In the genomic region with DNA sequence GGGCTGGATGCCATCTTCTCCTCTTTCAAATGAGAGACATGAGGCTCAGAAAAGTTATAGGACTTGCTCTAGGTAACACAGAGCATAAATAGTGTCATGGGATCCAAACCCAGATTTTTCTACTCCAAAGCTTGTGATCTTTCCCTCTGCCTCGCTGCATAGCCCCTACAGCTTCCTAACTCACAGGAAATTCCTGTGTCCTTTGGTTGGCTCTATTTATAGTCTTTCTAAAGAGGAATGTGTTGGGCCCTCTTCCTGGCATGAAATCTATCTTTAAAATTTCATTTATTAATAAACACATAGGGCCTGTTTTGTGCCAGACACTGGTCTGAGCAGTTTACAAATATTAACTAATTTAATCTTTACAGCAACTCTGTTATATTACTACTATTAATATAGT, we compare ENCODE assay signal across 31 cellular contexts. TPM values are rescaled to one million over a fixed set of nuclear protein-coding genes. Genes with fewer than 3 reads are reported as not detected.
DNase-seq lines count a peak whose midpoint lies in the region; ATAC-seq and TF ChIP-seq lines count a peak whose summit lies in the region.
"Had no signal": no experiment of that assay in that cellular context is flagged by ENCODE, and none has a peak within 500 bp of the region (broad histone marks: within the 10 kb centered on the region; RNA-seq: fewer than 3 reads in every experiment).

No MANE protein-coding gene starts in this region.

- H3K27me3 ChIP-seq in mesendoderm (ENCODE audit: insufficient read depth, low read length, poor library complexity) (no peaks in the 10 kb centered on the region), GM23248 (replicated peaks; ENCODE audit: insufficient read depth) (peaks cover 9% of the 10 kb centered on the region; the same call in 1 of the 2 replicates)

- intact Hi-C loops in left ventricle myocardium superior (cut with micrococcal nuclease) (no loop called here), Right ventricle myocardium inferior (cut with DNase I) (no loop called here)
- intact Hi-C loops in activated CD4-positive, alpha-beta T cell treated with anti-CD3 and anti-CD28 coated beads, Interleukin-2, amount 10 ng/mL, durations not matched to agents 24 days and 14 days (cut with micrococcal nuclease) = no loop called here

- H3K18ac ChIP-seq in mesendoderm (ENCODE audit: low read length) = peak overlapping the region; percentile 31

- H3K9ac ChIP-seq in mesendoderm (ENCODE audit: low read length) (no peak overlapping the region), GM23248 (no peak overlapping the region)

- no peak overlapping the region for H2AK5ac ChIP-seq in mesendoderm (ENCODE audit: low read length)

- H3K56ac ChIP-seq in mesendoderm (ENCODE audit: low read length) = no peak overlapping the region

- H3K27ac Mint-ChIP-seq in chondrocyte (ENCODE audit: unreplicated experiment) = peak overlapping the region; percentile 83
- H3K27ac Mint-ChIP-seq in activated CD4-positive, alpha-beta T cell treated with anti-CD3 and anti-CD28 coated beads, Interleukin-2, amount 10 ng/mL, durations not matched to agents 24 days and 14 days = no peak overlapping the region

- H3K79me2 ChIP-seq in mesendoderm (ENCODE audit: control insufficient read depth, insufficient read depth, low read length) (no peaks in the 10 kb centered on the region), GM23248 (ENCODE audit: insufficient read depth) (no peaks in the 10 kb centered on the region)

- H4K20me1 ChIP-seq in GM23248 (ENCODE audit: insufficient read depth) = no peaks in the 10 kb centered on the region

- H3K36me3 Mint-ChIP-seq in chondrocyte (ENCODE audit: low read depth) = no peaks in the 10 kb centered on the region
- no peaks in the 10 kb centered on the region for H3K36me3 Mint-ChIP-seq in activated CD4-positive, alpha-beta T cell treated with anti-CD3 and anti-CD28 coated beads, Interleukin-2, amount 10 ng/mL, durations not matched to agents 24 days and 14 days (ENCODE audit: low read depth)
- H3K36me3 Mint-ChIP-seq: CD4-positive, alpha-beta memory T cell had no signal

- H3K4me1 Mint-ChIP-seq in chondrocyte (ENCODE audit: low read depth) = peaks cover 24% of the 10 kb centered on the region
- peaks cover 2% of the 10 kb centered on the region for H3K4me1 Mint-ChIP-seq in activated CD4-positive, alpha-beta T cell treated with anti-CD3 and anti-CD28 coated beads, Interleukin-2, amount 10 ng/mL, durations not matched to agents 24 days and 14 days

- H3K36me3 ChIP-seq in mesendoderm (ENCODE audit: control insufficient read depth, insufficient read depth, low read length) (no peaks in the 10 kb centered on the region), GM23248 (ENCODE audit: low read depth) (no peaks in the 10 kb centered on the region)

- WGBS in mesendoderm (ENCODE audit: extremely low coverage, insufficient coverage, low lambda C conversion rate) = no CpG with 5 or more reads among the region's 1 CpG
- 38 to 64% methylated on average over 1 of the region's 1 CpG for WGBS in GM23248 (ENCODE audit: low coverage in 1 of 2, low lambda C conversion rate in 2 of 2, missing lambda C conversion rate in 2 of 2), 2 experiments

- no peaks in the 10 kb centered on the region for H3K9me3 Mint-ChIP-seq in chondrocyte (ENCODE audit: low read depth)
- H3K9me3 Mint-ChIP-seq in activated CD4-positive, alpha-beta T cell treated with anti-CD3 and anti-CD28 coated beads, Interleukin-2, amount 10 ng/mL, durations not matched to agents 24 days and 14 days = no peaks in the 10 kb centered on the region

- H3K4me3 Mint-ChIP-seq in chondrocyte (ENCODE audit: unreplicated experiment) = no peak overlapping the region
- no peak overlapping the region for H3K4me3 Mint-ChIP-seq in activated CD4-positive, alpha-beta T cell treated with anti-CD3 and anti-CD28 coated beads, Interleukin-2, amount 10 ng/mL, durations not matched to agents 24 days and 14 days
- H3K4me3 Mint-ChIP-seq: CD4-positive, alpha-beta memory T cell had no signal

- H4K5ac ChIP-seq in mesendoderm (ENCODE audit: low read length) = no peak overlapping the region

- no peaks in the 10 kb centered on the region for H3K9me3 ChIP-seq in GM23248 (ENCODE audit: low read depth)

- no peak overlapping the region for H2AFZ ChIP-seq in GM23248
- H2AFZ ChIP-seq: PC-9 had no signal

- H3K79me1 ChIP-seq in mesendoderm (ENCODE audit: low read length) = no peaks in the 10 kb centered on the region

- no peak overlapping the region for H2BK5ac ChIP-seq in mesendoderm (ENCODE audit: low read length)

- H3K23ac ChIP-seq in mesendoderm (ENCODE audit: low read length) = no peak overlapping the region

- H3K4ac ChIP-seq in mesendoderm (ENCODE audit: low read depth, low read length) = no peak overlapping the region

- H3K4me2 ChIP-seq in mesendoderm (ENCODE audit: low read length) = no peak overlapping the region
- no peak overlapping the region for H3K4me2 ChIP-seq in GM23248 (ENCODE audit: unreplicated experiment)
- H3K4me2 ChIP-seq: PC-9 had no signal

- H3K27ac ChIP-seq in mesendoderm (ENCODE audit: low read depth, low read length) (no peak overlapping the region), GM23248 (no peak overlapping the region)
- H3K27ac ChIP-seq: PC-9 had no signal

- ATAC-seq in left ventricle myocardium superior (peak; percentile 55), Right ventricle myocardium inferior (no peak)
- ATAC-seq: HepG2, K562 had no signal

- DNase-seq in left ventricle myocardium superior = no peak
- DNase-seq in Right ventricle myocardium inferior (ENCODE audit: missing footprints) = no peak
- no peak for DNase-seq in chondrocyte (ENCODE audit: low spot score)
- no peak for DNase-seq in mesendoderm
- DNase-seq in GM23248 = no peak
- no peak for DNase-seq in NCI-H748 (lab: John Stamatoyannopoulos, UW; ENCODE audit: unreplicated experiment)
- no peak for DNase-seq in activated CD4-positive, alpha-beta T cell treated with anti-CD3 and anti-CD28 coated beads, Interleukin-2, amount 10 ng/mL, durations not matched to agents 24 days and 14 days
- DNase-seq in KG1 (lab: John Stamatoyannopoulos, UW) = no peak
- DNase-seq: C1 segment of cervical spinal cord; CD4-positive, alpha-beta memory T cell; COR-L47; EL; GDM1; H7; MV-4-11; NCI-H1105 treated with DMSO at 0.1 percent for 48 hours; NCI-H146; NCI-H1930; NCI-H2107; NCI-H446 treated with DMSO at 0.1 percent for 48 hours; NCI-H526; PC-9; SHP77 had no signal

- H3K4me3 ChIP-seq in mesendoderm (ENCODE audit: low read length) = no peak overlapping the region
- no peak overlapping the region for H3K4me3 ChIP-seq in GM23248
- H3K4me3 ChIP-seq: K562, PC-9 had no signal

- peaks cover 6% of the 10 kb centered on the region for H3K27me3 Mint-ChIP-seq in chondrocyte (ENCODE audit: low read depth)
- peaks cover 18% of the 10 kb centered on the region for H3K27me3 Mint-ChIP-seq in activated CD4-positive, alpha-beta T cell treated with anti-CD3 and anti-CD28 coated beads, Interleukin-2, amount 10 ng/mL, durations not matched to agents 24 days and 14 days

- no peak for TF ChIP-seq CTCF in chondrocyte (IDR thresholded peaks at IDR 0.05)

- H2BK120ac ChIP-seq in mesendoderm (ENCODE audit: low read depth, low read length) = no peak overlapping the region

- no peaks in the 10 kb centered on the region for H3K9me2 ChIP-seq in GM23248 (ENCODE audit: insufficient read depth)

- H3F3A ChIP-seq in GM23248 (ENCODE audit: insufficient read depth) = no peaks in the 10 kb centered on the region

- peaks cover 2% of the 10 kb centered on the region for H3K4me1 ChIP-seq in mesendoderm (ENCODE audit: control insufficient read depth, low read depth, low read length)
- H3K4me1 ChIP-seq in GM23248 (ENCODE audit: insufficient read depth) = no peaks in the 10 kb centered on the region

- in situ Hi-C loops in GM23248 (cut with MboI) = no loop called here

- no peak overlapping the region for H2BK15ac ChIP-seq in mesendoderm (replicated peaks; ENCODE audit: low read depth)

- H4K8ac ChIP-seq in mesendoderm (ENCODE audit: low read depth, low read length) = no peak overlapping the region

RNA-seq across cellular contexts. Expression of a gene that starts 9.8 kb away (rescaled TPM):
- total RNA-seq in left ventricle myocardium superior (2.2 TPM), Right ventricle myocardium inferior (2.1 TPM), chondrocyte (1.0 to 6.7 TPM (median 6.5 TPM) in 3 replicates)
- polyA plus RNA-seq in mesendoderm (2013, experiment 1 of 2) = 1.6 TPM
- 1.4 TPM for polyA plus RNA-seq in mesendoderm (2013, experiment 2 of 2)
- not detected in 2 replicates for total RNA-seq in GM23248 (2014; rRNA removed; shearing (Covaris generic))
- not detected in 2 replicates for polyA plus RNA-seq in GM23248 (2016; fragmentation: Nextera tagmentation; extraction: Ambion mirVana)
- total RNA-seq in activated CD4-positive, alpha-beta T cell treated with anti-CD3 and anti-CD28 coated beads, Interleukin-2, amount 10 ng/mL, durations not matched to agents 24 days and 14 days = not detected in 2 replicates
- total RNA-seq: A172; CD4-positive, alpha-beta memory T cell; HepG2; HT1080; K562; LHCN-M2; MCF 10A; PC-9; RPMI7951; SK-MEL-5 had no signal
- polyA plus RNA-seq: CD4-positive, alpha-beta memory T cell; HepG2; K562 had no signal
